In the genomic region with DNA sequence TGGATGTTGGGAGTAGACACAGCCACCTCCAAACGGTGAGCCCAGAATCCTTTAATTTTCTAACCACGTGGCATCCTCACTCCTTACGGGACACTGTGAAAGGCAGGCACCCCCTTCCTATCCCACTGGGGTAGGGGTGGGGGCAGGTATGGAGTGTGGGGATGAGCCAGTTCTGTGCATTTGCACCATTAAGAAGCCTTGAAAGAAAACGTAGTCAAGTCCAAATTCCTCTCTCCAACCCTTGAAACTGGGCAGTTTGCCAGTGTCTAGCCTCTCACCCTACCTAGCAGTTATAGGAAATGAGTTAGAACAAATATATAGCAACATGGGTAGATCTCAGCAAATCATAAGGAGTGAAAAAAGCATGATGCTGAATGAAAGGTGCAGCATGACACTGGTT, we compare ENCODE assay signal across 15 cellular contexts.
DNase-seq lines count a peak whose midpoint lies in the region; TF ChIP-seq lines count a peak whose summit lies in the region.
"Had no signal": no experiment of that assay in that cellular context is flagged by ENCODE, and none has a peak within 500 bp of the region (broad histone marks: within the 10 kb centered on the region; RNA-seq: fewer than 3 reads in every experiment).

No MANE protein-coding gene starts in this region.

- no peak overlapping the region for H3K27ac ChIP-seq in uterus
- H3K27ac ChIP-seq: colonic mucosa, right atrium auricular region had no signal

- no TSS peak for BruUV-seq in Calu3 (replicated peaks; lab: Mats Ljungman, UMichigan)

- H3K27me3 Mint-ChIP-seq in Calu3 (ENCODE audit: unreplicated experiment), result peaks cover 64% of the 10 kb centered on the region

- no peak overlapping the region for H3K27ac Mint-ChIP-seq in Calu3 (ENCODE audit: unreplicated experiment)
- H3K27ac Mint-ChIP-seq: B cell had no signal

- H3K9me3 ChIP-seq in uterus, result no peaks in the 10 kb centered on the region
- H3K9me3 ChIP-seq: colonic mucosa had no signal

- DNase-seq in Calu3 (peak; percentile 41), HT1080 (ENCODE audit: low read depth) (peak; percentile 36), NCI-H345 (lab: John Stamatoyannopoulos, UW) (peak; percentile 83), glomerular visceral epithelial cell (ENCODE audit: extremely low spot score) (peak; percentile 13), Kasumi-1 (lab: John Stamatoyannopoulos, UW) (no peak), GM10266 (ENCODE audit: extremely low spot score) (no peak), uterus (no peak), NCI-H1694 (lab: John Stamatoyannopoulos, UW) (no peak)
- DNase-seq: activated effector memory CD4-positive, alpha-beta T cell treated with anti-CD3 and anti-CD28 coated beads, Interleukin-2, amount 50 U/mL, for 16 hours; colonic mucosa; mesenchymal stem cell; NCI-H446 treated with DMSO at 0.1 percent for 48 hours; substantia nigra had no signal

- H3K4me3 ChIP-seq in uterus, result no peak overlapping the region
- H3K4me3 ChIP-seq: colonic mucosa, right atrium auricular region had no signal

- H3K4me1 Mint-ChIP-seq in Calu3 (ENCODE audit: low read depth, unreplicated experiment), result peaks cover 9% of the 10 kb centered on the region
- H3K4me1 Mint-ChIP-seq: B cell had no signal

- H3K36me3 Mint-ChIP-seq in Calu3 (ENCODE audit: insufficient read depth, unreplicated experiment), result no peaks in the 10 kb centered on the region

- no peaks in the 10 kb centered on the region for H3K36me3 ChIP-seq in uterus
- H3K36me3 ChIP-seq: colonic mucosa, right atrium auricular region had no signal

- no peaks in the 10 kb centered on the region for H3K9me3 Mint-ChIP-seq in Calu3 (ENCODE audit: low read depth, unreplicated experiment)

- CTCF ChIA-PET in Calu3 (lab: Charles Lee), result no interaction called here

- intact Hi-C loops in Calu3 (cut with micrococcal nuclease; ENCODE audit: unreplicated experiment) (no loop called here), uterus (cut with DNase I; ENCODE audit: low total_unique reads) (no loop called here)

- no peak for TF ChIP-seq POLR2A in uterus (IDR thresholded peaks at IDR 0.05)

- H3K4me1 ChIP-seq in uterus, result no peaks in the 10 kb centered on the region
- H3K4me1 ChIP-seq: colonic mucosa, right atrium auricular region had no signal

- no peak overlapping the region for H3K4me3 Mint-ChIP-seq in Calu3 (ENCODE audit: low read depth, unreplicated experiment)
- H3K4me3 Mint-ChIP-seq: B cell had no signal

- TF ChIP-seq CTCF in Calu3 (IDR thresholded peaks at IDR 0.05; ENCODE audit: unreplicated experiment), result no peak
- no peak for TF ChIP-seq CTCF in GM10266 (IDR thresholded peaks at IDR 0.05; ENCODE audit: control insufficient read depth, insufficient read depth, low read depth, missing control alignments)
- TF ChIP-seq CTCF in uterus (IDR thresholded peaks at IDR 0.05), result no peak

- peaks cover 0 to 6% of the 10 kb centered on the region in 2 donors for H3K27me3 ChIP-seq in uterus
- H3K27me3 ChIP-seq: right atrium auricular region had no signal

Comparison
In these comparisons a context has a peak if more than half of its experiments do, and no peak if none do; other contexts are left out.
1. DNase-seq: peak in Calu3 (single experiment), HT1080 (single experiment), NCI-H345 (single experiment) and glomerular visceral epithelial cell (single experiment); none in Kasumi-1 (0 of 2), GM10266 (single experiment), uterus (0 of 2) and NCI-H1694 (single experiment).